12 cellular contexts compared by ENCODE assay signal in genomic region chr14:91127411-91127810, GRCh38. TPM values are rescaled to one million over a fixed set of nuclear protein-coding genes. Genes with fewer than 3 reads are reported as not detected.
DNase-seq lines count a peak whose midpoint lies in the region; ATAC-seq and TF ChIP-seq lines count a peak whose summit lies in the region.
"Had no signal": no experiment of that assay in that cellular context is flagged by ENCODE, and none has a peak within 500 bp of the region (broad histone marks: within the 10 kb centered on the region; RNA-seq: fewer than 3 reads in every experiment).

No MANE protein-coding gene starts in this region.

- peaks cover 0 to 63% (median 39%) of the 10 kb centered on the region in 9 donors for H3K36me3 ChIP-seq in heart left ventricle
- H3K36me3 ChIP-seq in sigmoid colon = peaks cover 0 to 29% (median 6%) of the 10 kb centered on the region in 4 donors

- peak; percentile 34 to 75 (median 62) for ATAC-seq in heart left ventricle
- ATAC-seq in activated T-helper 17 cell treated with anti-CD3 and anti-CD28 coated beads, Interleukin-2, amount 50 U/mL, for 72 hours (replicated peaks) = no peak
- ATAC-seq: activated T-cell treated with anti-CD3 and anti-CD28 coated beads, Interleukin-2, amount 50 U/mL, for 72 hours had no signal

- no peak overlapping the region for H3K4me3 Mint-ChIP-seq in activated T-helper 17 cell treated with anti-CD3 and anti-CD28 coated beads, Interleukin-2, amount 50 U/mL, for 72 hours
- H3K4me3 Mint-ChIP-seq: activated T-cell treated with anti-CD3 and anti-CD28 coated beads, Interleukin-2, amount 50 U/mL, for 72 hours; T-helper 1 cell treated with Interleukin-12 subunit alpha and Interleukin-12 subunit beta and Interleukin-4 antibody, amounts not matched to agents 30 μg/mL and 1 μg/mL, for 36 hours had no signal

- no peak overlapping the region for H3K27ac Mint-ChIP-seq in activated T-helper 17 cell treated with anti-CD3 and anti-CD28 coated beads, Interleukin-2, amount 50 U/mL, for 72 hours
- H3K27ac Mint-ChIP-seq: activated T-cell treated with anti-CD3 and anti-CD28 coated beads, Interleukin-2, amount 50 U/mL, for 72 hours; progenitor cell of endocrine pancreas; T-helper 1 cell treated with Interleukin-12 subunit alpha and Interleukin-12 subunit beta and Interleukin-4 antibody, amounts not matched to agents 30 μg/mL and 1 μg/mL, for 36 hours had no signal

- TF ChIP-seq CTCF in heart left ventricle (IDR thresholded peaks at IDR 0.05) (no peak), sigmoid colon (IDR thresholded peaks at IDR 0.05) (no peak)

- peaks cover 0 to 55% (median 35%) of the 10 kb centered on the region in 12 donors for H3K4me1 ChIP-seq in heart left ventricle
- peaks cover 0 to 41% (median 32%) of the 10 kb centered on the region in 4 donors for H3K4me1 ChIP-seq in sigmoid colon

- no peaks in the 10 kb centered on the region for H3K27me3 Mint-ChIP-seq in activated T-helper 17 cell treated with anti-CD3 and anti-CD28 coated beads, Interleukin-2, amount 50 U/mL, for 72 hours
- H3K27me3 Mint-ChIP-seq: progenitor cell of endocrine pancreas had no signal

- H3K9me3 ChIP-seq in heart left ventricle (no peaks in the 10 kb centered on the region), sigmoid colon (no peaks in the 10 kb centered on the region)

- no peaks in the 10 kb centered on the region for H3K9me3 Mint-ChIP-seq in activated T-helper 17 cell treated with anti-CD3 and anti-CD28 coated beads, Interleukin-2, amount 50 U/mL, for 72 hours

- peaks cover 50% of the 10 kb centered on the region for H3K36me3 Mint-ChIP-seq in activated T-helper 17 cell treated with anti-CD3 and anti-CD28 coated beads, Interleukin-2, amount 50 U/mL, for 72 hours (ENCODE audit: low read depth)

- TF ChIP-seq POLR2A in heart left ventricle (IDR thresholded peaks at IDR 0.05) (no peak), sigmoid colon (IDR thresholded peaks at IDR 0.05) (no peak), erythroblast (IDR thresholded peaks at IDR 0.05; ENCODE audit: low read length) (no peak)

- DNase-seq in EH (ENCODE audit: low read depth) (peak; percentile 37), RPMI7951 (ENCODE audit: low read depth) (peak; percentile 85), heart left ventricle (peak; percentile 58 to 83 (median 75)), sigmoid colon (no peak), nucleus accumbens (lab: John Stamatoyannopoulos, UW) (no peak), OCI-M1 (lab: John Stamatoyannopoulos, UW) (no peak), erythroblast (lab: John Stamatoyannopoulos, UW) (no peak)
- DNase-seq: activated T-cell treated with anti-CD3 and anti-CD28 coated beads, Interleukin-2, amount 50 U/mL, for 72 hours; NCI-H226 had no signal

- H3K4me3 ChIP-seq in heart left ventricle (no peak overlapping the region), sigmoid colon (no peak overlapping the region)

- 25 to 44% (median 40%) methylated on average over 8 of the region's 8 CpGs for WGBS in heart left ventricle, 4 donors
- WGBS in sigmoid colon, 2 donors = 19 to 58% methylated on average over 8 of the region's 8 CpGs

- peaks cover 13% of the 10 kb centered on the region for H3K4me1 Mint-ChIP-seq in activated T-helper 17 cell treated with anti-CD3 and anti-CD28 coated beads, Interleukin-2, amount 50 U/mL, for 72 hours

- no peaks in the 10 kb centered on the region for H3K27me3 ChIP-seq in heart left ventricle
- no peaks in the 10 kb centered on the region for H3K27me3 ChIP-seq in sigmoid colon

- H3K27ac ChIP-seq in heart left ventricle (peak overlapping the region in 10 of 12 donors; percentile 46 to 84 (median 66)), sigmoid colon (peak overlapping the region in 3 of 4 donors; percentile 25 to 83 (median 82))

- intact Hi-C loops in heart left ventricle (cut with DNase I) = no loop called here
- intact Hi-C loops in sigmoid colon (cut with DNase I) = no loop called here

- TF ChIP-seq EP300 in sigmoid colon (IDR thresholded peaks at IDR 0.05) = no peak

RNA-seq across cellular contexts. Expression of gene DGLUCY, which starts 13.5 kb away (rescaled TPM):
- 13.6 and 15.6 TPM in 2 replicates for total RNA-seq in RPMI7951 (2014; rRNA removed; shearing (Covaris generic))
- total RNA-seq in heart left ventricle (100 to 1,000 TPM; 120 to 234 (median 184) TPM), sigmoid colon (10 to 100 TPM; 44.4 to 99.4 (median 68.0) TPM)
- polyA plus RNA-seq in heart left ventricle (100 to 1,000 TPM in 1 of 2 donors, 10 to 100 TPM in 1; 53.7 to 128 TPM), sigmoid colon (10 to 100 TPM; 14.4 to 49.8 (median 16.2) TPM)
- total RNA-seq in activated T-helper 17 cell treated with anti-CD3 and anti-CD28 coated beads, Interleukin-2, amount 50 U/mL, for 72 hours = 10 to 100 TPM; 73.8 to 88.7 TPM

Comparison
In these comparisons a context has a peak if more than half of its experiments do, and no peak if none do; other contexts are left out.
1. DNase-seq: peak in EH (single experiment), RPMI7951 (single experiment) and heart left ventricle (5 of 5); none in sigmoid colon (single experiment), nucleus accumbens (0 of 56), OCI-M1 (single experiment) and erythroblast (0 of 2).